8 cellular contexts compared by ENCODE assay signal in the genomic region with DNA sequence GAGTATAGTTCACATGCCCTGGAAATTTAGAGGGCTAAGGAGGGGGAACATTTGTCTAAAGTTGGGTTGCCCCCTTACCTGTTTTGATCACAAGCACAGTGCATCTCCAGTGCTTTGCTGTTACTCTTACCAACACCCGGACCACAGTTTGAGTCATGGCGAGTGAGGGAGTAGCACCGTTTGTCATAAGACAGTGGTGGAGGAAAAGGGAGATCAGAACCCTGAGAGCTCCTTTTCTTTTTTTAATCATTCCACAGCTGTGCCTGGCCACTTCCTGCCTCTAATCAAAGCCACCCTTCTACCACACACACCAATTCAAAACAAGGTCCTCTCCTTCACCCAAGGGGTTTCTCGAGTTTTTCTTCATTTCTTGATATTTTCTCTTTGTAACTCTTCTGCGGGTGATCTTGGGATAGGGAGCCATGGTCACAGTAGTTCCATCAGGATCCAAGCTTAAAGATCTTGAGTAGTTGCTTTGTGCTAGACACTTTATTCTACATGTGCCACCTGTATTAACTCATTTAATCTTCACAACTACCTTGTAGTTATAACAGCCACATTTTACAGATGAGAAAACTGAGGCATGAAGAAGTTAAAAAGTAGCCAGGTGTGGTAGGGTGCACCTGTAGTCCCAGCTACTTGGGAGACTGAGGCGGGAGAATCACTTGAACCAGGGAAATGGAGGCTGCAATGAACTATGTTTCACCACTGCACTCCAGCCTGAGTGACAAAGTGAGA. TPM values are rescaled to one million over a fixed set of nuclear protein-coding genes. Genes with fewer than 3 reads are reported as not detected.
DNase-seq lines count a peak whose midpoint lies in the region; ATAC-seq and TF ChIP-seq lines count a peak whose summit lies in the region.

No MANE protein-coding gene starts in this region.

- no peak overlapping the region for H3K27ac ChIP-seq in IMR-90 (ENCODE audit: insufficient read depth, low read length)
- H3K27ac ChIP-seq in esophagus squamous epithelium, result peak overlapping the region in 3 of 4 donors; percentile 4 to 78 (median 11)
- H3K27ac ChIP-seq in adrenal gland, result peak overlapping the region in 1 of 5 donors; percentile 73

- CTCF ChIA-PET in IMR-90 (lab: Yijun Ruan, JAX), result interaction anchor here (0.7 kb wide), 1 partner anchor 109 kb away, joined by 3 read pairs; no protein-coding TSS in a partner anchor

- in situ Hi-C loops in IMR-90 (cut with MboI; ENCODE audit: low sequenced_read_pairs), result no loop called here

- H3K4me2 ChIP-seq in IMR-90 (ENCODE audit: low read depth, low read length), result no peak overlapping the region

- H3K9me3 Mint-ChIP-seq in stimulated activated effector memory CD8-positive, alpha-beta T cell treated with anti-CD3 and anti-CD28 coated beads, Interleukin-12 subunit alpha, Interleukin-12 subunit beta, amount 100 ng/mL, for 72 hours, result no peaks in the 10 kb centered on the region

- H3K27me3 ChIP-seq in IMR-90 (ENCODE audit: control insufficient read depth, insufficient read depth, low read length) (no peaks in the 10 kb centered on the region), esophagus squamous epithelium (no peaks in the 10 kb centered on the region), adrenal gland (no peaks in the 10 kb centered on the region)

- TF ChIP-seq POLR2A in IMR-90 (IDR thresholded peaks at IDR 0.05; ENCODE audit: low read depth, low read length) (no peak), esophagus squamous epithelium (IDR thresholded peaks at IDR 0.05) (no peak), adrenal gland (IDR thresholded peaks at IDR 0.05) (no peak)

- H3K23ac ChIP-seq in IMR-90 (ENCODE audit: low read depth, low read length), result peak overlapping the region; percentile 54; the same call in 1 of the 2 replicates

- H4K5ac ChIP-seq in IMR-90 (ENCODE audit: low read depth, low read length), result peak overlapping the region; percentile 37; the same call in 1 of the 2 replicates

- peak overlapping the region; percentile 88 for H3K27ac Mint-ChIP-seq in stimulated activated effector memory CD8-positive, alpha-beta T cell treated with anti-CD3 and anti-CD28 coated beads, Interleukin-12 subunit alpha, Interleukin-12 subunit beta, amount 100 ng/mL, for 72 hours

- H3K4me1 ChIP-seq in IMR-90 (ENCODE audit: control insufficient read depth, insufficient read depth, low read length) (peaks cover 24% of the 10 kb centered on the region), esophagus squamous epithelium (peaks cover 0 to 29% (median 9%) of the 10 kb centered on the region in 3 donors), adrenal gland (replicated peaks in 1 of 2) (peaks cover 10 to 20% of the 10 kb centered on the region in 2 donors)

- H3K36me3 ChIP-seq in IMR-90 (ENCODE audit: control insufficient read depth, insufficient read depth, low read length) (no peaks in the 10 kb centered on the region), esophagus squamous epithelium (no peaks in the 10 kb centered on the region), adrenal gland (replicated peaks in 1 of 2) (no peaks in the 10 kb centered on the region)

- no peaks in the 10 kb centered on the region for H3K9me3 ChIP-seq in IMR-90 (ENCODE audit: control insufficient read depth, insufficient read depth, low read length)
- H3K9me3 ChIP-seq in esophagus squamous epithelium, result no peaks in the 10 kb centered on the region
- H3K9me3 ChIP-seq in adrenal gland (replicated peaks in 1 of 3), result no peaks in the 10 kb centered on the region

- no peak overlapping the region for H3K4me3 ChIP-seq in IMR-90 (ENCODE audit: insufficient read depth, low read depth, low read length)
- no peak overlapping the region for H3K4me3 ChIP-seq in esophagus squamous epithelium
- no peak overlapping the region for H3K4me3 ChIP-seq in adrenal gland

- no peak overlapping the region for H3K14ac ChIP-seq in IMR-90 (replicated peaks; ENCODE audit: low read depth, low read length)

- peak overlapping the region; percentile 17; the same call in 1 of the 2 replicates for H3K18ac ChIP-seq in IMR-90 (ENCODE audit: low read depth, low read length)

- TF ChIP-seq CTCF in IMR-90 (conservative IDR thresholded peaks at IDR 0.05; ENCODE audit: low read depth, low read length), result no peak
- TF ChIP-seq CTCF in esophagus squamous epithelium (IDR thresholded peaks at IDR 0.05), result no peak
- TF ChIP-seq CTCF in adrenal gland (IDR thresholded peaks at IDR 0.05), result no peak

- H3K36me3 Mint-ChIP-seq in stimulated activated effector memory CD8-positive, alpha-beta T cell treated with anti-CD3 and anti-CD28 coated beads, Interleukin-12 subunit alpha, Interleukin-12 subunit beta, amount 100 ng/mL, for 72 hours, result no peaks in the 10 kb centered on the region

- peak overlapping the region; percentile 66 for H2AFZ ChIP-seq in IMR-90 (replicated peaks; ENCODE audit: low read length, poor library complexity)

- H4K20me1 ChIP-seq in IMR-90 (ENCODE audit: insufficient read depth, low read length), result no peaks in the 10 kb centered on the region

- peak overlapping the region; percentile 37; the same call in 1 of the 2 replicates for H3K4ac ChIP-seq in IMR-90 (ENCODE audit: low read depth, low read length)

- ATAC-seq in IMR-90 (ENCODE audit: low read depth), result no peak
- peak; percentile 90 for ATAC-seq in stimulated activated effector memory CD8-positive, alpha-beta T cell treated with anti-CD3 and anti-CD28 coated beads, Interleukin-12 subunit alpha, Interleukin-12 subunit beta, amount 100 ng/mL, for 72 hours
- no peak for ATAC-seq in GM19452 (IDR thresholded peaks at IDR 0.05; ENCODE audit: unreplicated experiment)

- no peak overlapping the region for H3K56ac ChIP-seq in IMR-90 (ENCODE audit: extremely low read depth, insufficient read depth, low read length)

- H3K4me1 Mint-ChIP-seq in stimulated activated effector memory CD8-positive, alpha-beta T cell treated with anti-CD3 and anti-CD28 coated beads, Interleukin-12 subunit alpha, Interleukin-12 subunit beta, amount 100 ng/mL, for 72 hours, result peaks cover 58% of the 10 kb centered on the region

- no peak overlapping the region for H2BK120ac ChIP-seq in IMR-90 (ENCODE audit: low read depth, low read length)

- H2BK20ac ChIP-seq in IMR-90 (ENCODE audit: low read depth, low read length), result peak overlapping the region; percentile 55

- dilution Hi-C loops in IMR-90 (cut with HindIII; ENCODE audit: low sequenced_read_pairs, unreplicated experiment), result no loop called here

- H2AK5ac ChIP-seq in IMR-90 (ENCODE audit: low read depth, low read length), result no peak overlapping the region; the same call in 1 of the 2 replicates

- intact Hi-C loops in IMR-90 (cut with micrococcal nuclease) (no loop called here), esophagus squamous epithelium (cut with DNase I) (no loop called here), adrenal gland (cut with DNase I) (no loop called here)

- H4K91ac ChIP-seq in IMR-90 (ENCODE audit: insufficient read depth, low read depth, low read length), result no peak overlapping the region

- H3K4me3 Mint-ChIP-seq in stimulated activated effector memory CD8-positive, alpha-beta T cell treated with anti-CD3 and anti-CD28 coated beads, Interleukin-12 subunit alpha, Interleukin-12 subunit beta, amount 100 ng/mL, for 72 hours, result peak overlapping the region; percentile 66

- peak overlapping the region; percentile 3; the same call in 1 of the 3 replicates for H2BK15ac ChIP-seq in IMR-90 (ENCODE audit: low read depth, low read length)

- no peak overlapping the region for H2BK5ac ChIP-seq in IMR-90 (ENCODE audit: low read depth, low read length, poor library complexity, severe bottlenecking)

- WGBS in IMR-90 (ENCODE audit: extremely low coverage in 2 of 2, insufficient read length in 1 of 2), 2 experiments, result 80% methylated on average over 1 of the region's 6 CpGs; no CpG with 5 or more reads in 1 of the 2 experiments
- 52 to 72% methylated on average over 6 of the region's 6 CpGs for WGBS in esophagus squamous epithelium, 2 donors
- WGBS in adrenal gland, 4 donors, result 72 to 80% (median 77%) methylated on average over 6 of the region's 6 CpGs

- POLR2A ChIA-PET in IMR-90 (lab: Charles Lee; ENCODE audit: unreplicated experiment), result no interaction called here

- H3K9me1 ChIP-seq in IMR-90 (ENCODE audit: insufficient read depth, low read length), result peaks cover 19% of the 10 kb centered on the region

- no peak overlapping the region for H3K9ac ChIP-seq in IMR-90 (ENCODE audit: low read depth, low read length)

- TF ChIP-seq RAD21 in IMR-90 (IDR thresholded peaks at IDR 0.05; ENCODE audit: low read length), result no peak

- no TSS peak for BruUV-seq in IMR-90 (replicated peaks; lab: Mats Ljungman, UMichigan)

- H3K79me1 ChIP-seq in IMR-90 (ENCODE audit: low read depth in 1 of 2, low read length in 2 of 2), result 0 out of 4 replicates have a peak, but pooled peaks cover 0 to 3% of the 10 kb centered on the region in 2 experiments

- peak overlapping the region; percentile 44 for H2AK9ac ChIP-seq in IMR-90 (replicated peaks; ENCODE audit: low read depth, low read length, poor library complexity)

- no peak overlapping the region; a peak in 2 of 4 replicates for H4K8ac ChIP-seq in IMR-90 (ENCODE audit: low read depth in 2 of 2, low read length in 2 of 2)

- DNase-seq in IMR-90 (peak; percentile 64), esophagus squamous epithelium (lab: John Stamatoyannopoulos, UW) (no peak), adrenal gland (no peak), hippocampal formation (lab: John Stamatoyannopoulos, UW) (no peak), NCI-H1694 treated with DMSO at 0.1 percent for 48 hours (lab: John Stamatoyannopoulos, UW) (no peak)
- peak; percentile 75 for DNase-seq in activated CD4-positive, alpha-beta T cell treated with anti-CD3 and anti-CD28 coated beads for 48 hours
- peak; percentile 28 to 74 for DNase-seq in stimulated activated effector memory CD8-positive, alpha-beta T cell treated with anti-CD3 and anti-CD28 coated beads, Interleukin-12 subunit alpha, Interleukin-12 subunit beta, amount 100 ng/mL, for 72 hours (ENCODE audit: low spot score in 2 of 2)

RNA-seq across cellular contexts. Expression of a gene that starts 5.0 kb away (rescaled TPM):
- total RNA-seq in IMR-90 (2012; rRNA removed) (0.28 TPM in 1 of 2 replicates, not detected in the other), esophagus squamous epithelium (not detected), adrenal gland (1 to 10 TPM in 1 of 8 donors, under 1 TPM in 2, not detected in 5; 0.36 to 1.8 (median 0.38) TPM)
- polyA plus RNA-seq in IMR-90 (2012; rRNA removed) (0.20 TPM in 1 of 2 replicates, not detected in the other), adrenal gland (1 to 10 TPM in 1 of 3 donors, under 1 TPM in 1, not detected in 1; 0.51 to 1.4 TPM)
- 0.14 TPM in 1 of 2 replicates, not detected in the other for polyA plus RNA-seq in IMR-90 (2012; cell fraction: cytosol; rRNA removed)
- 0.41 and 0.42 TPM in 2 replicates for polyA plus RNA-seq in IMR-90 (2012; cell fraction: nucleus; rRNA removed; ENCODE audit: low replicate concordance)

RNA-seq across cellular contexts. Expression of a gene that starts 15.1 kb away (rescaled TPM):
- total RNA-seq in IMR-90 (2012; rRNA removed) (170 and 190 TPM in 2 replicates), esophagus squamous epithelium (10 to 100 TPM; 26.4 to 45.9 (median 38.3) TPM), adrenal gland (100 to 1,000 TPM in 2 of 8 donors, 10 to 100 TPM in 6; 33.9 to 153 (median 75.9) TPM)
- polyA plus RNA-seq in IMR-90 (2012; rRNA removed) (47.7 and 57.9 TPM in 2 replicates), adrenal gland (10 to 100 TPM; 13.5 to 74.0 (median 21.1) TPM)
- 12.3 and 13.8 TPM in 2 replicates for polyA plus RNA-seq in IMR-90 (2012; cell fraction: cytosol; rRNA removed)
- 15.1 and 99.8 TPM in 2 replicates for polyA plus RNA-seq in IMR-90 (2012; cell fraction: nucleus; rRNA removed; ENCODE audit: low replicate concordance)

RNA-seq across cellular contexts. Expression of a gene that starts 49.5 kb away (rescaled TPM):
- total RNA-seq in IMR-90 (2012; rRNA removed) (14.4 and 17.6 TPM in 2 replicates), esophagus squamous epithelium (1 to 10 TPM in 2 of 4 donors, under 1 TPM in 2; 0.23 to 7.2 (median 2.8) TPM), adrenal gland (1 to 10 TPM in 6 of 8 donors, under 1 TPM in 2; 0.12 to 2.2 (median 1.6) TPM)
- polyA plus RNA-seq in IMR-90 (2012; rRNA removed) (9.0 and 9.8 TPM in 2 replicates), adrenal gland (under 1 TPM; 0.40 to 0.84 (median 0.64) TPM)
- polyA plus RNA-seq in IMR-90 (2012; cell fraction: cytosol; rRNA removed), result 5.7 and 6.6 TPM in 2 replicates
- polyA plus RNA-seq in IMR-90 (2012; cell fraction: nucleus; rRNA removed; ENCODE audit: low replicate concordance), result 2.9 and 7.5 TPM in 2 replicates

Comparison
In these comparisons a context has a peak if more than half of its experiments do, and no peak if none do; other contexts are left out.
1. DNase-seq: peak in IMR-90 (single experiment), activated CD4-positive, alpha-beta T cell treated with anti-CD3 and anti-CD28 coated beads for 48 hours (single experiment) and stimulated activated effector memory CD8-positive, alpha-beta T cell treated with anti-CD3 and anti-CD28 coated beads, Interleukin-12 subunit alpha, Interleukin-12 subunit beta, amount 100 ng/mL, for 72 hours (2 of 2); none in esophagus squamous epithelium (single experiment), adrenal gland (0 of 7), hippocampal formation (0 of 2) and NCI-H1694 treated with DMSO at 0.1 percent for 48 hours (single experiment).